In genomic region chr14:88129306-88130056, GRCh38 we compare ENCODE assay signal across 10 cellular contexts.
DNase-seq lines count a peak whose midpoint lies in the region; ATAC-seq, FAIRE-seq and TF ChIP-seq lines count a peak whose summit lies in the region.
"Had no signal": no experiment of that assay in that cellular context is flagged by ENCODE, and none has a peak within 500 bp of the region (broad histone marks: within the 10 kb centered on the region; RNA-seq: fewer than 3 reads in every experiment).

No MANE protein-coding gene starts in this region.

- CTCF ChIA-PET in HepG2 (lab: Yijun Ruan, JAX; ENCODE audit: low intra/inter-chr PET ratio, low total read pairs): no interaction called here

- peak; percentile 56 for ATAC-seq in HG03520 (IDR thresholded peaks at IDR 0.05; ENCODE audit: unreplicated experiment)
- 0 out of 3 replicates have a peak, but pooled peaks have one; percentile 36 for ATAC-seq in HepG2
- no peak for ATAC-seq in GM19455 (IDR thresholded peaks at IDR 0.05; ENCODE audit: unreplicated experiment)
- no peak for ATAC-seq in HG02938 (IDR thresholded peaks at IDR 0.05; ENCODE audit: unreplicated experiment)

- FAIRE-seq in astrocyte (lab: Jason Lieb, UNC): no peak
- no peak for FAIRE-seq in HepG2 (lab: Jason Lieb, UNC)
- FAIRE-seq: TTC549 had no signal

- peaks cover 4% of the 10 kb centered on the region for H3K9me3 Mint-ChIP-seq in astrocyte (ENCODE audit: unreplicated experiment)

- WGBS in HepG2 (ENCODE audit: low lambda C conversion rate): 71% methylated on average over 2 of the region's 2 CpGs

- H3K4me1 Mint-ChIP-seq in astrocyte (ENCODE audit: low read depth, unreplicated experiment): peaks cover 14% of the 10 kb centered on the region
- H3K4me1 Mint-ChIP-seq: nephron had no signal

- TF ChIP-seq EP300 in HepG2 (IDR thresholded peaks at IDR 0.05; ENCODE audit: low read depth in 2 of 2, low read length in 2 of 2): no peak
- TF ChIP-seq EP300 in HepG2 (CRISPR knock-in tag; IDR thresholded peaks at IDR 0.05; ENCODE audit: borderline replicate concordance): no peak

- TF ChIP-seq CTCF in astrocyte (IDR thresholded peaks at IDR 0.05; ENCODE audit: insufficient read depth, low read depth, low read length) (no peak), HepG2 (CRISPR knock-in tag; IDR thresholded peaks at IDR 0.05) (no peak)

- TF ChIP-seq RAD21 in HepG2 (CRISPR knock-in tag; IDR thresholded peaks at IDR 0.05): no peak

- H3K4me3 ChIP-seq in astrocyte (ENCODE audit: insufficient read depth, low read depth, low read length) (no peak overlapping the region), HepG2 (replicated peaks in 1 of 3; ENCODE audit: insufficient read depth in 1 of 3, low read depth in 2 of 3, low read length in 3 of 3) (no peak overlapping the region)

- no peaks in the 10 kb centered on the region for H3K36me3 Mint-ChIP-seq in astrocyte (ENCODE audit: low read depth, unreplicated experiment)

- intact Hi-C loops in HepG2 (cut with micrococcal nuclease; ENCODE audit: unreplicated experiment): no loop called here

- no peak overlapping the region for H2AFZ ChIP-seq in astrocyte (ENCODE audit: low read depth, low read length)
- H2AFZ ChIP-seq in HepG2 (ENCODE audit: low read length): no peak overlapping the region

- H3K4me2 ChIP-seq in astrocyte (ENCODE audit: low read length) (peak overlapping the region; percentile 38), HepG2 (ENCODE audit: low read depth, low read length) (no peak overlapping the region)

- H4K20me1 ChIP-seq in astrocyte (ENCODE audit: insufficient read depth, low read length) (no peaks in the 10 kb centered on the region), HepG2 (ENCODE audit: insufficient read depth, low read length) (no peaks in the 10 kb centered on the region)

- H3K27me3 ChIP-seq in astrocyte (ENCODE audit: insufficient read depth, low read length) (no peaks in the 10 kb centered on the region), HepG2 (ENCODE audit: control insufficient read depth in 1 of 2, insufficient read depth in 2 of 2, low read length in 2 of 2) (no peaks in the 10 kb centered on the region)

- peak overlapping the region; percentile 92 for H3K27ac Mint-ChIP-seq in astrocyte (ENCODE audit: unreplicated experiment)
- H3K27ac Mint-ChIP-seq: nephron had no signal

- in situ Hi-C loops in HepG2 (cut with HindIII; ENCODE audit: extremely low pct_ligation_motif_present, low pct_unique_long_range_greater_than_20kb): no loop called here

- POLR2A ChIA-PET in HepG2 (lab: Yijun Ruan, JAX): no interaction called here

- H3K9me3 ChIP-seq in astrocyte (ENCODE audit: insufficient read depth, low read depth, low read length): no peaks in the 10 kb centered on the region
- H3K9me3 ChIP-seq in HepG2 (ENCODE audit: low read length): peaks cover 20% of the 10 kb centered on the region

- H3K79me2 ChIP-seq in astrocyte (ENCODE audit: insufficient read depth, low read length) (no peaks in the 10 kb centered on the region), HepG2 (ENCODE audit: insufficient read depth, low read length) (no peaks in the 10 kb centered on the region)

- DNase-seq in NCI-H748 (lab: John Stamatoyannopoulos, UW; ENCODE audit: unreplicated experiment) (peak; percentile 22), NCI-H748 treated with DMSO at 0.1 percent for 48 hours (lab: John Stamatoyannopoulos, UW) (no peak), astrocyte (ENCODE audit: low read depth) (peak; percentile 69), HepG2 (ENCODE audit: low spot score) (no peak)
- no peak for DNase-seq in activated effector memory CD4-positive, alpha-beta T cell treated with Interleukin-2 at 50 U/mL for 16 hours

- no peak for TF ChIP-seq POLR2A in HepG2 (IDR thresholded peaks at IDR 0.05; ENCODE audit: insufficient read depth in 1 of 2, low read depth in 2 of 2, low read length in 2 of 2)

- H3K36me3 ChIP-seq in astrocyte (ENCODE audit: insufficient read depth, low read length): no peaks in the 10 kb centered on the region
- H3K36me3 ChIP-seq in HepG2 (replicated peaks in 1 of 2; ENCODE audit: control insufficient read depth in 1 of 2, insufficient read depth in 2 of 2, low read length in 2 of 2): no peaks in the 10 kb centered on the region

- peaks cover 14% of the 10 kb centered on the region for H3K27me3 Mint-ChIP-seq in astrocyte (ENCODE audit: low read depth, unreplicated experiment)

- H3K27ac ChIP-seq in astrocyte (ENCODE audit: low read depth, low read length): peak overlapping the region; percentile 48
- H3K27ac ChIP-seq in HepG2 (ENCODE audit: extremely low read length, insufficient read depth, low read length): no peak overlapping the region

- no peak overlapping the region for H3K4me3 Mint-ChIP-seq in astrocyte (ENCODE audit: unreplicated experiment)
- H3K4me3 Mint-ChIP-seq: nephron had no signal

- no TSS peak for BruUV-seq in HepG2 (replicated peaks; lab: Mats Ljungman, UMichigan)

- H3K4me1 ChIP-seq in astrocyte (ENCODE audit: insufficient read depth, low read length) (peaks cover 8% of the 10 kb centered on the region), HepG2 (ENCODE audit: insufficient read depth, low read length) (no peaks in the 10 kb centered on the region)

- H3K9ac ChIP-seq in astrocyte (ENCODE audit: low read length) (no peak overlapping the region), HepG2 (ENCODE audit: insufficient read depth, low read depth, low read length) (no peak overlapping the region)

TF ChIP-seq in HepG2, 621 proteins besides CTCF, POLR2A, EP300 and RAD21:
- TF ChIP-seq STAG1 (CRISPR knock-in tag; IDR thresholded peaks at IDR 0.05) (peak; percentile 26; the same call in 1 of the 2 replicates), DMAP1 (CRISPR knock-in tag; IDR thresholded peaks at IDR 0.05) (no peak), NFE2 (CRISPR knock-in tag; IDR thresholded peaks at IDR 0.05) (no peak)
TF ChIP-seq in HepG2: peak in this region for 1.

Comparison
In these comparisons a context has a peak if more than half of its experiments do, and no peak if none do; other contexts are left out.
1. DNase-seq: peak in NCI-H748 (single experiment) and astrocyte (single experiment); none in NCI-H748 treated with DMSO at 0.1 percent for 48 hours (single experiment), HepG2 (single experiment) and activated effector memory CD4-positive, alpha-beta T cell treated with Interleukin-2 at 50 U/mL for 16 hours (single experiment).
2. ATAC-seq: peak in HG03520 (single experiment) and HepG2 (single experiment); none in GM19455 (single experiment) and HG02938 (single experiment).